ENCODE assay signal across 11 cellular contexts in the genomic region with DNA sequence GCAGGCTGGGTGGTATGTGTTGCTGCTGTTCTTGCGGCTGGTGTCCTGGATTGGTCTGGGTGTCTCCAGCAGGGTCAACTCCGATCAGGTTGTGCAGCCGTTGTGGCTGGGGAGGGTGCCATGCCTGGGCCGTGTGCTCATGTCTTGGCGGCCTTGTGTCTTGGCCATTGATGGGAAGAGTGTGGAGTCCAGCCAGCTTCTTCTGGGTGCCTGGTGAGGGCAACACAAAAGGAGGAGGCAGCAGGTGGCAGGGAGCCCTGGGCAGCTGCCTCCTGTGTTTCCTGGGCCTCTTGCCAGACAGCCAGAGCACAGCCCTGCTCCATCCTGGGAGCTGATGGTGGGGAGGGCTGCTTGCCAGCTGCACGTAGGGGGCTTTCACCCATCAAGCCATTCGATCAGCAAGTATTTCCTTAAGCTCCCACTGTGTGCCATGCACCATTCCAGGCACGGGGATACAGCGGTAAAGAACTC. TPM values are rescaled to one million over a fixed set of nuclear protein-coding genes. Genes with fewer than 3 reads are reported as not detected.
DNase-seq lines count a peak whose midpoint lies in the region; TF ChIP-seq lines count a peak whose summit lies in the region.
"Had no signal": no experiment of that assay in that cellular context is flagged by ENCODE, and none has a peak within 500 bp of the region (broad histone marks: within the 10 kb centered on the region; RNA-seq: fewer than 3 reads in every experiment).

No MANE protein-coding gene starts in this region.

- no peaks in the 10 kb centered on the region for H3K36me3 ChIP-seq in endodermal cell (ENCODE audit: control insufficient read depth, insufficient read depth, low read length)
- H3K36me3 ChIP-seq: WERI-Rb-1 had no signal

- H3K9me3 Mint-ChIP-seq in endodermal cell = peaks cover 2% of the 10 kb centered on the region

- peaks cover 17% of the 10 kb centered on the region for H3K4me1 Mint-ChIP-seq in endodermal cell

- WGBS in endodermal cell (ENCODE audit: insufficient coverage in 1 of 2, insufficient read length in 1 of 2), 2 experiments = 92 to 95% methylated on average over 7 to 9 of the region's 9 CpGs

- no peak for TF ChIP-seq CTCF in endodermal cell (conservative IDR thresholded peaks at IDR 0.05)

- peak overlapping the region; percentile 52 for H3K27ac Mint-ChIP-seq in endodermal cell

- DNase-seq in DMS 273 (lab: John Stamatoyannopoulos, UW; ENCODE audit: unreplicated experiment) (peak; percentile 90), NCI-H2196 treated with DMSO at 0.1 percent for 48 hours (lab: John Stamatoyannopoulos, UW; ENCODE audit: unreplicated experiment) (peak; percentile 57), endodermal cell (no peak), pons (ENCODE audit: low spot score) (peak; percentile 60), NOMO-1 treated with dmso at 0.1 percent for 144 hours (lab: John Stamatoyannopoulos, UW; ENCODE audit: unreplicated experiment) (no peak), MV-4-11 (lab: John Stamatoyannopoulos, UW) (no peak), cerebellum (ENCODE audit: low spot score) (no peak)
- DNase-seq in activated CD4-positive, alpha-beta T cell treated with anti-CD3 and anti-CD28 coated beads for 1 hour = no peak
- DNase-seq: activated naive CD4-positive, alpha-beta T cell; DMS79; WERI-Rb-1 had no signal

- H3K27ac ChIP-seq in endodermal cell (ENCODE audit: low read depth, low read length) = no peak overlapping the region
- H3K27ac ChIP-seq: WERI-Rb-1 had no signal

- no peaks in the 10 kb centered on the region for H3K4me1 ChIP-seq in endodermal cell (ENCODE audit: control insufficient read depth, insufficient read depth, low read length)

- no peaks in the 10 kb centered on the region for H3K27me3 ChIP-seq in endodermal cell (ENCODE audit: control insufficient read depth, insufficient read depth, low read length, poor library complexity, severe bottlenecking)

- peaks cover 20% of the 10 kb centered on the region for H3K27me3 Mint-ChIP-seq in endodermal cell (ENCODE audit: insufficient read depth)

- no peaks in the 10 kb centered on the region for H3K9me3 ChIP-seq in endodermal cell (ENCODE audit: control insufficient read depth, low read length)

- no peak overlapping the region for H3K4me3 ChIP-seq in endodermal cell (ENCODE audit: low read length)

- H3K9ac ChIP-seq in endodermal cell (ENCODE audit: extremely low read depth, low read length, poor library complexity, severe bottlenecking) = no peak overlapping the region

- H3K4me3 Mint-ChIP-seq in endodermal cell = no peak overlapping the region

- H3K36me3 Mint-ChIP-seq in endodermal cell (ENCODE audit: low read depth) = peaks cover 2% of the 10 kb centered on the region

RNA-seq across cellular contexts. Expression of gene CHAC1, which starts 4.3 kb away (rescaled TPM):
- total RNA-seq in endodermal cell = 1 to 10 TPM; 6.8 to 9.0 TPM
- polyA plus RNA-seq in endodermal cell (2013, experiment 1 of 2) = 28.5 TPM
- polyA plus RNA-seq in endodermal cell (2013, experiment 2 of 2) = 11.2 TPM
- 2.1 TPM for total RNA-seq in cerebellum

RNA-seq across cellular contexts. Expression of gene DLL4, which starts 28.5 kb away (rescaled TPM):
- under 1 TPM; 0.20 to 0.64 TPM for total RNA-seq in endodermal cell
- polyA plus RNA-seq in endodermal cell (2013, experiment 1 of 2) = 0.64 TPM
- 0.66 TPM for polyA plus RNA-seq in endodermal cell (2013, experiment 2 of 2)
- total RNA-seq in cerebellum = 4.4 TPM

Comparison
In these comparisons a context has a peak if more than half of its experiments do, and no peak if none do; other contexts are left out.
1. DNase-seq: peak in DMS 273 (single experiment), NCI-H2196 treated with DMSO at 0.1 percent for 48 hours (single experiment) and pons (single experiment); none in endodermal cell (single experiment), NOMO-1 treated with dmso at 0.1 percent for 144 hours (single experiment), MV-4-11 (single experiment), activated CD4-positive, alpha-beta T cell treated with anti-CD3 and anti-CD28 coated beads for 1 hour (single experiment) and cerebellum (single experiment).